1 cellular context compared by ENCODE assay signal in genomic region chr10:135601-136464, GRCh38.
TF ChIP-seq lines count a peak whose summit lies in the region.

No MANE protein-coding gene starts in this region.

TF ChIP-seq in K562, 482 proteins besides CTCF, POLR2A, EP300 and RAD21 (continued from another document and continues in another):
- TF ChIP-seq THRB (CRISPR knock-in tag; conservative IDR thresholded peaks at IDR 0.05): no peak
- no peak for TF ChIP-seq BDP1 (IDR thresholded peaks at IDR 0.05; ENCODE audit: insufficient read depth, insufficient read length)
- no peak for TF ChIP-seq E2F8 (IDR thresholded peaks at IDR 0.05; ENCODE audit: low read depth, partially characterized antibody)
- TF ChIP-seq TARDBP (IDR thresholded peaks at IDR 0.05): no peak
- no peak for TF ChIP-seq PHF20 (IDR thresholded peaks at IDR 0.05; ENCODE audit: partially characterized antibody)
- no peak for TF ChIP-seq NFIC (IDR thresholded peaks at IDR 0.05)
- no peak for TF ChIP-seq HOMEZ (CRISPR knock-in tag; IDR thresholded peaks at IDR 0.05)
- peak; percentile 98 for TF ChIP-seq ZFX (CRISPR knock-in tag; IDR thresholded peaks at IDR 0.05)
- no peak for TF ChIP-seq ILK (tag; IDR thresholded peaks at IDR 0.05; ENCODE audit: borderline replicate concordance, low read depth)
- TF ChIP-seq ZNF263 (CRISPR knock-in tag; IDR thresholded peaks at IDR 0.05; ENCODE audit: borderline replicate concordance): no peak; the same call in 1 of the 2 replicates
- no peak for TF ChIP-seq MCM3 (IDR thresholded peaks at IDR 0.05)
- no peak for TF ChIP-seq SIN3B (IDR thresholded peaks at IDR 0.05; ENCODE audit: low read depth)
- TF ChIP-seq PATZ1 (CRISPR knock-in tag; IDR thresholded peaks at IDR 0.05; ENCODE audit: borderline replicate concordance): no peak
- TF ChIP-seq ZNF407 (IDR thresholded peaks at IDR 0.05; ENCODE audit: low read depth): no peak
- TF ChIP-seq PREB (CRISPR knock-in tag; IDR thresholded peaks at IDR 0.05): no peak
- TF ChIP-seq VEZF1 (CRISPR knock-in tag; IDR thresholded peaks at IDR 0.05): peak; percentile 73
- TF ChIP-seq JUNB (CRISPR knock-in tag; conservative IDR thresholded peaks at IDR 0.05): no peak
- peak; percentile 76 for TF ChIP-seq RBFOX2 (IDR thresholded peaks at IDR 0.05; ENCODE audit: low read depth, low read length)
- no peak for TF ChIP-seq EP400 (IDR thresholded peaks at IDR 0.05)
- TF ChIP-seq TSC22D4 (tag; IDR thresholded peaks at IDR 0.05): no peak
- TF ChIP-seq BMI1 (IDR thresholded peaks at IDR 0.05; ENCODE audit: low read length): no peak
- no peak for TF ChIP-seq RFX7 (CRISPR knock-in tag; IDR thresholded peaks at IDR 0.05)
- TF ChIP-seq E2F1 (CRISPR knock-in tag; IDR thresholded peaks at IDR 0.05): no peak
- no peak for TF ChIP-seq CBFA2T2 (conservative IDR thresholded peaks at IDR 0.05)
- no peak for TF ChIP-seq DACH1 (IDR thresholded peaks at IDR 0.05; ENCODE audit: partially characterized antibody)
- TF ChIP-seq GTF2B (IDR thresholded peaks at IDR 0.05; ENCODE audit: extremely low read depth, insufficient read length): no peak
- no peak for TF ChIP-seq TAL1 (IDR thresholded peaks at IDR 0.05)
- no peak for TF ChIP-seq PTTG1 (tag; IDR thresholded peaks at IDR 0.05; ENCODE audit: low read depth)
